ENCODE assay signal across 1 cellular context in genomic region chr1:48228156-48228555, GRCh38.
TF ChIP-seq lines count a peak whose summit lies in the region.

No MANE protein-coding gene starts in this region.

TF ChIP-seq in SK-N-SH, 30 proteins besides CTCF, POLR2A, EP300 and RAD21 (continued from another document):
- TF ChIP-seq REST (IDR thresholded peaks at IDR 0.05; ENCODE audit: low read depth, low read length): no peak
- TF ChIP-seq NRF1 (IDR thresholded peaks at IDR 0.05; ENCODE audit: low read depth, low read length): no peak
- TF ChIP-seq GATA2 (CRISPR knock-in tag; IDR thresholded peaks at IDR 0.05): no peak
- TF ChIP-seq RXRA (IDR thresholded peaks at IDR 0.05; ENCODE audit: borderline replicate concordance, low read depth): no peak
